1 cellular context compared by ENCODE assay signal in the genomic region with DNA sequence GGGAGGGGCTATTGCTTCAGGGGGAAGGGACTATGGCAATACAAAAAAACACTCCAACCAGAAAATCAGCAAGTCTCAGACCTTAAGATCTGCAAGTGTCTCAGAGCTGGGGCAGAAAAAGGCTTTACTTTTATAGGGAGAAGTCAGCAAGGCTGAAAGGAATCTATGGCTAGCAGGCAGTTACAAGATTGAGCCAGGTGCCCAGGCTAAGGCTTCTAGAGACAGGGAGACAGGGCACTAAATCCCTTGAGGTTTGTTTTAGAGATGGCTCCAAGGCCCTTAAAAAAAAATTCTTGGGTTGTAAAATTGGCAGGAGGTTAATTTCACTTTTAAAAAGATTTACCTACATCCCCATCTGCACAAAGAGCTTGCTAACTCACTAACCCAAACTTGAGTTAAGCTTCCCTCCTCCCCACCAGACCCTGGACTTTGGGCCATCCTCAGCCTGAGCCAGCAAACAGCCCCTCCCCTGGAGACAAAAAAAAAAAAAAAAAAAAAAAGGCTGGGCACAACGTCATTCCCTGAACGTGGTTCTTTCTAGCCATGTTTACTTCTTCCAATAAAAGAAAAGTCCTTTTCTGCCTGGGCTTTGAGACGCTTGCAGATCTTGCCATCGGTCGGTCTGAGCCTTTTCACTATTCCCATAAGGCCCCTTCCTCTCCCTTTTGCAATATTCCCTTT.
TF ChIP-seq lines count a peak whose summit lies in the region.

No MANE protein-coding gene starts in this region.

TF ChIP-seq in IMR-90, 13 proteins besides CTCF, POLR2A, EP300 and RAD21:
- TF ChIP-seq MXI1 (IDR thresholded peaks at IDR 0.05; ENCODE audit: borderline replicate concordance, low read depth, low read length), result no peak
- TF ChIP-seq FOS (IDR thresholded peaks at IDR 0.05; ENCODE audit: low read depth, low read length), result no peak
- TF ChIP-seq, protein P1, sequence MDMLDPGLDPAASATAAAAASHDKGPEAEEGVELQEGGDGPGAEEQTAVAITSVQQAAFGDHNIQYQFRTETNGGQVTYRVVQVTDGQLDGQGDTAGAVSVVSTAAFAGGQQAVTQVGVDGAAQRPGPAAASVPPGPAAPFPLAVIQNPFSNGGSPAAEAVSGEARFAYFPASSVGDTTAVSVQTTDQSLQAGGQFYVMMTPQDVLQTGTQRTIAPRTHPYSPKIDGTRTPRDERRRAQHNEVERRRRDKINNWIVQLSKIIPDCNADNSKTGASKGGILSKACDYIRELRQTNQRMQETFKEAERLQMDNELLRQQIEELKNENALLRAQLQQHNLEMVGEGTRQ (IDR thresholded peaks at IDR 0.05; ENCODE audit: low read depth, low read length), result no peak
- TF ChIP-seq SMC3 (IDR thresholded peaks at IDR 0.05; ENCODE audit: low read depth, low read length), result no peak
- no peak for TF ChIP-seq MAFK (IDR thresholded peaks at IDR 0.05; ENCODE audit: low read depth, low read length)
- no peak for TF ChIP-seq CHD1 (IDR thresholded peaks at IDR 0.05; ENCODE audit: low read depth, low read length)
- no peak for TF ChIP-seq CEBPB (IDR thresholded peaks at IDR 0.05; ENCODE audit: low read depth, low read length)
- TF ChIP-seq NFE2L2 (IDR thresholded peaks at IDR 0.05; ENCODE audit: low read depth, low read length), result no peak
- TF ChIP-seq, protein P2, sequence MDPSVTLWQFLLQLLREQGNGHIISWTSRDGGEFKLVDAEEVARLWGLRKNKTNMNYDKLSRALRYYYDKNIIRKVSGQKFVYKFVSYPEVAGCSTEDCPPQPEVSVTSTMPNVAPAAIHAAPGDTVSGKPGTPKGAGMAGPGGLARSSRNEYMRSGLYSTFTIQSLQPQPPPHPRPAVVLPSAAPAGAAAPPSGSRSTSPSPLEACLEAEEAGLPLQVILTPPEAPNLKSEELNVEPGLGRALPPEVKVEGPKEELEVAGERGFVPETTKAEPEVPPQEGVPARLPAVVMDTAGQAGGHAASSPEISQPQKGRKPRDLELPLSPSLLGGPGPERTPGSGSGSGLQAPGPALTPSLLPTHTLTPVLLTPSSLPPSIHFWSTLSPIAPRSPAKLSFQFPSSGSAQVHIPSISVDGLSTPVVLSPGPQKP (IDR thresholded peaks at IDR 0.05; ENCODE audit: borderline replicate concordance, low read depth, low read length), result no peak
- no peak for TF ChIP-seq MAZ (IDR thresholded peaks at IDR 0.05; ENCODE audit: borderline replicate concordance, low read depth, low read length)
- no peak for TF ChIP-seq RFX5 (IDR thresholded peaks at IDR 0.05; ENCODE audit: low read depth, low read length)
- TF ChIP-seq RCOR1 (IDR thresholded peaks at IDR 0.05; ENCODE audit: insufficient replicate concordance, low read length), result no peak
- TF ChIP-seq BHLHE40 (IDR thresholded peaks at IDR 0.05; ENCODE audit: low read depth, low read length), result no peak
